In genomic region chr15:51833782-51834181, GRCh38 we compare ENCODE assay signal across 25 cellular contexts. TPM values are rescaled to one million over a fixed set of nuclear protein-coding genes. Genes with fewer than 3 reads are reported as not detected.
A peak's percentile ranks its signal among the peaks of the same experiment; 100 is the strongest.
DNase-seq lines count a peak whose midpoint lies in the region; ATAC-seq and TF ChIP-seq lines count a peak whose summit lies in the region.
"Had no signal": no experiment of that assay in that cellular context is flagged by ENCODE, and none has a peak within 500 bp of the region (broad histone marks: within the 10 kb centered on the region; RNA-seq: fewer than 3 reads in every experiment).

No MANE protein-coding gene starts in this region.

- H3K9me3 Mint-ChIP-seq in activated CD8-positive, alpha-beta T cell treated with anti-CD3 and anti-CD28 coated beads for 36 hours: no peaks in the 10 kb centered on the region
- H3K9me3 Mint-ChIP-seq in activated CD8-positive, alpha-beta T cell treated with anti-CD3 and anti-CD28 coated beads, Interleukin-2, amount 10 ng/mL, durations not matched to agents 7 days and 5 days (ENCODE audit: insufficient read depth): no peaks in the 10 kb centered on the region
- H3K9me3 Mint-ChIP-seq in CD4-positive, CD25-positive, alpha-beta regulatory T cell: no peaks in the 10 kb centered on the region
- H3K9me3 Mint-ChIP-seq in central memory CD8-positive, alpha-beta T cell: no peaks in the 10 kb centered on the region
- no peaks in the 10 kb centered on the region for H3K9me3 Mint-ChIP-seq in immature natural killer cell
- H3K9me3 Mint-ChIP-seq: dendritic cell treated with granulocyte-macrophage colony-stimulating factor and Interleukin-4, amounts not matched to agents 40 ng/mL and 50 ng/mL, for 4 days; GM23338; mesothelial cell of epicardium; nephron had no signal

- POLR2A ChIA-PET in activated CD8-positive, alpha-beta T cell treated with anti-CD3 and anti-CD28 coated beads for 36 hours (lab: Charles Lee): interaction anchor here (0.8 kb wide), 1 partner anchor 9 kb away, joined by 3 read pairs; no protein-coding TSS in a partner anchor
- POLR2A ChIA-PET in activated CD8-positive, alpha-beta T cell treated with anti-CD3 and anti-CD28 coated beads, Interleukin-2, amount 10 ng/mL, durations not matched to agents 7 days and 5 days (lab: Charles Lee): no interaction called here
- POLR2A ChIA-PET in PC-3 (lab: Charles Lee; ENCODE audit: unreplicated experiment): interaction anchor here (0.7 kb wide), 1 partner anchor 957 kb away, joined by 3 read pairs; no protein-coding TSS in a partner anchor

- H3K4me3 ChIP-seq in CD4-positive, CD25-positive, alpha-beta regulatory T cell (ENCODE audit: low read depth, low read length): peak overlapping the region; percentile 65
- H3K4me3 ChIP-seq in PC-3 (ENCODE audit: low read length): peak overlapping the region; percentile 40
- H3K4me3 ChIP-seq: cardiac muscle cell, GM23338, left lung, suprapubic skin, uterus had no signal

- no peak overlapping the region for H3K27ac Mint-ChIP-seq in activated CD8-positive, alpha-beta T cell treated with anti-CD3 and anti-CD28 coated beads for 36 hours
- H3K27ac Mint-ChIP-seq in activated CD8-positive, alpha-beta T cell treated with anti-CD3 and anti-CD28 coated beads, Interleukin-2, amount 10 ng/mL, durations not matched to agents 7 days and 5 days: no peak overlapping the region
- peak overlapping the region in 1 of 3 donors; percentile 33 for H3K27ac Mint-ChIP-seq in CD4-positive, CD25-positive, alpha-beta regulatory T cell
- no peak overlapping the region for H3K27ac Mint-ChIP-seq in central memory CD8-positive, alpha-beta T cell (ENCODE audit: low read depth)
- no peak overlapping the region for H3K27ac Mint-ChIP-seq in immature natural killer cell
- H3K27ac Mint-ChIP-seq: dendritic cell treated with granulocyte-macrophage colony-stimulating factor and Interleukin-4, amounts not matched to agents 40 ng/mL and 50 ng/mL, for 4 days; GM23338; mesothelial cell of epicardium; nephron had no signal

- H3K27me3 ChIP-seq in CD4-positive, CD25-positive, alpha-beta regulatory T cell (ENCODE audit: control insufficient read depth, insufficient read depth, low read length): no peaks in the 10 kb centered on the region
- H3K27me3 ChIP-seq in PC-3 (ENCODE audit: low read length): no peaks in the 10 kb centered on the region
- H3K27me3 ChIP-seq: cardiac muscle cell, left lung, suprapubic skin, uterus had no signal

- H3K27me3 Mint-ChIP-seq in activated CD8-positive, alpha-beta T cell treated with anti-CD3 and anti-CD28 coated beads for 36 hours: no peaks in the 10 kb centered on the region
- no peaks in the 10 kb centered on the region for H3K27me3 Mint-ChIP-seq in activated CD8-positive, alpha-beta T cell treated with anti-CD3 and anti-CD28 coated beads, Interleukin-2, amount 10 ng/mL, durations not matched to agents 7 days and 5 days (ENCODE audit: low read depth)
- peaks cover 4% of the 10 kb centered on the region for H3K27me3 Mint-ChIP-seq in CD4-positive, CD25-positive, alpha-beta regulatory T cell
- H3K27me3 Mint-ChIP-seq in central memory CD8-positive, alpha-beta T cell: no peaks in the 10 kb centered on the region
- H3K27me3 Mint-ChIP-seq in immature natural killer cell (ENCODE audit: low read depth in 3 of 3): peaks cover 0 to 4% (median 3%) of the 10 kb centered on the region in 3 donors
- H3K27me3 Mint-ChIP-seq: dendritic cell treated with granulocyte-macrophage colony-stimulating factor and Interleukin-4, amounts not matched to agents 40 ng/mL and 50 ng/mL, for 4 days had no signal

- no peaks in the 10 kb centered on the region for H3K9me3 ChIP-seq in CD4-positive, CD25-positive, alpha-beta regulatory T cell (ENCODE audit: control insufficient read depth in 2 of 2, low read length in 2 of 2)
- no peaks in the 10 kb centered on the region for H3K9me3 ChIP-seq in PC-3 (ENCODE audit: low read length)
- H3K9me3 ChIP-seq: left lung, suprapubic skin, uterus had no signal

- no TSS peak for BruUV-seq in PC-3 (replicated peaks; lab: Mats Ljungman, UMichigan)

- H3K4me1 ChIP-seq in CD4-positive, CD25-positive, alpha-beta regulatory T cell (ENCODE audit: control insufficient read depth, insufficient read depth, low read length, poor library complexity, severe bottlenecking): peaks cover 63% of the 10 kb centered on the region
- H3K4me1 ChIP-seq in PC-3 (ENCODE audit: insufficient read depth, low read length): peaks cover 42% of the 10 kb centered on the region

- H3K4me1 Mint-ChIP-seq in activated CD8-positive, alpha-beta T cell treated with anti-CD3 and anti-CD28 coated beads for 36 hours (ENCODE audit: low read depth): peaks cover 65% of the 10 kb centered on the region
- H3K4me1 Mint-ChIP-seq in activated CD8-positive, alpha-beta T cell treated with anti-CD3 and anti-CD28 coated beads, Interleukin-2, amount 10 ng/mL, durations not matched to agents 7 days and 5 days (ENCODE audit: low read depth): peaks cover 69% of the 10 kb centered on the region
- H3K4me1 Mint-ChIP-seq in CD4-positive, CD25-positive, alpha-beta regulatory T cell: peaks cover 60 to 90% (median 72%) of the 10 kb centered on the region in 4 donors
- H3K4me1 Mint-ChIP-seq in central memory CD8-positive, alpha-beta T cell: peaks cover 84% of the 10 kb centered on the region
- peaks cover 77 to 91% of the 10 kb centered on the region in 2 donors for H3K4me1 Mint-ChIP-seq in immature natural killer cell

- H3K4me2 ChIP-seq in PC-3 (ENCODE audit: low read length): peak overlapping the region; percentile 70
- H3K4me2 ChIP-seq: GM23338 had no signal

- no peak for TF ChIP-seq CTCF in activated CD8-positive, alpha-beta T cell treated with anti-CD3 and anti-CD28 coated beads for 36 hours (IDR thresholded peaks at IDR 0.05)
- no peak for TF ChIP-seq CTCF in PC-3 (conservative IDR thresholded peaks at IDR 0.05; ENCODE audit: low read depth, low read length)

- intact Hi-C loops in activated CD8-positive, alpha-beta T cell treated with anti-CD3 and anti-CD28 coated beads for 36 hours (cut with micrococcal nuclease): loop anchor here (5.0 kb wide), 1 partner anchor 51 kb away; no protein-coding TSS in a partner anchor
- intact Hi-C loops in PC-3 (cut with micrococcal nuclease): loop anchor here (5.0 kb wide), 1 partner anchor 36 kb away; no protein-coding TSS in a partner anchor

- peak; percentile 10 for ATAC-seq in activated CD8-positive, alpha-beta T cell treated with anti-CD3 and anti-CD28 coated beads for 36 hours
- no peak for ATAC-seq in activated CD8-positive, alpha-beta T cell treated with anti-CD3 and anti-CD28 coated beads, Interleukin-2, amount 10 ng/mL, durations not matched to agents 7 days and 5 days
- ATAC-seq in CD4-positive, CD25-positive, alpha-beta regulatory T cell (ENCODE audit: low read depth in 2 of 2): no peak
- ATAC-seq in PC-3: peak; percentile 41
- no peak for ATAC-seq in central memory CD8-positive, alpha-beta T cell (replicated peaks; ENCODE audit: extremely low read depth, poor library complexity, severe bottlenecking)
- ATAC-seq: GM23338, left lung, sciatic nerve had no signal

- DNase-seq in activated CD8-positive, alpha-beta T cell treated with anti-CD3 and anti-CD28 coated beads for 36 hours: no peak
- no peak for DNase-seq in activated CD8-positive, alpha-beta T cell treated with anti-CD3 and anti-CD28 coated beads, Interleukin-2, amount 10 ng/mL, durations not matched to agents 7 days and 5 days
- DNase-seq in CD4-positive, CD25-positive, alpha-beta regulatory T cell: peak in 1 of 3 donors; percentile 44
- peak; percentile 42 for DNase-seq in PC-3
- no peak for DNase-seq in central memory CD8-positive, alpha-beta T cell (ENCODE audit: low spot score in 2 of 2)
- DNase-seq in immature natural killer cell: no peak
- DNase-seq in pons (ENCODE audit: low spot score): no peak
- DNase-seq in AG08395 (ENCODE audit: low spot score): no peak
- DNase-seq: ACHN; activated CD4-positive, alpha-beta T cell treated with anti-CD3 and anti-CD28 coated beads, Interleukin-2, amount 50 U/mL, for 4 hours; amniotic stem cell; C1 segment of cervical spinal cord; Kasumi-1; left lung; NCI-H2081; posterior cingulate gyrus; SIG-M5; uterus had no signal

- H2AFZ ChIP-seq in PC-3 (ENCODE audit: low read length): no peak overlapping the region
- H2AFZ ChIP-seq: GM23338 had no signal

- no peak overlapping the region for H3K27ac ChIP-seq in CD4-positive, CD25-positive, alpha-beta regulatory T cell (ENCODE audit: insufficient read depth, low read length, poor library complexity, severe bottlenecking)
- peak overlapping the region; percentile 12; the same call in 1 of the 2 replicates for H3K27ac ChIP-seq in PC-3 (ENCODE audit: low read length)
- H3K27ac ChIP-seq: cardiac muscle cell, left lung, suprapubic skin, uterus had no signal

- H3K9ac ChIP-seq in PC-3 (ENCODE audit: low read length): no peak overlapping the region

- H3K79me2 ChIP-seq in PC-3 (ENCODE audit: low read length): peaks cover 93% of the 10 kb centered on the region

- no peaks in the 10 kb centered on the region for H3K9me2 ChIP-seq in PC-3 (replicated peaks; ENCODE audit: low read length)

- peaks cover 10% of the 10 kb centered on the region for H3F3A ChIP-seq in PC-3 (ENCODE audit: low read length, unreplicated experiment)

- peaks cover 8% of the 10 kb centered on the region for H3K36me3 Mint-ChIP-seq in activated CD8-positive, alpha-beta T cell treated with anti-CD3 and anti-CD28 coated beads for 36 hours (ENCODE audit: low read depth)
- peaks cover 14% of the 10 kb centered on the region for H3K36me3 Mint-ChIP-seq in activated CD8-positive, alpha-beta T cell treated with anti-CD3 and anti-CD28 coated beads, Interleukin-2, amount 10 ng/mL, durations not matched to agents 7 days and 5 days (ENCODE audit: low read depth)
- H3K36me3 Mint-ChIP-seq in CD4-positive, CD25-positive, alpha-beta regulatory T cell: no peaks in the 10 kb centered on the region
- peaks cover 9% of the 10 kb centered on the region for H3K36me3 Mint-ChIP-seq in central memory CD8-positive, alpha-beta T cell (ENCODE audit: insufficient read depth)
- H3K36me3 Mint-ChIP-seq in immature natural killer cell: no peaks in the 10 kb centered on the region
- H3K36me3 Mint-ChIP-seq: mesothelial cell of epicardium had no signal

- H4K20me1 ChIP-seq in PC-3 (ENCODE audit: low read length): peaks cover 48% of the 10 kb centered on the region

- H3K36me3 ChIP-seq in CD4-positive, CD25-positive, alpha-beta regulatory T cell (ENCODE audit: control insufficient read depth, insufficient read depth, low read length): no peaks in the 10 kb centered on the region
- no peaks in the 10 kb centered on the region for H3K36me3 ChIP-seq in PC-3 (ENCODE audit: low read depth, low read length)
- H3K36me3 ChIP-seq: cardiac muscle cell, left lung, suprapubic skin, uterus had no signal

- no peak overlapping the region for H3K4me3 Mint-ChIP-seq in activated CD8-positive, alpha-beta T cell treated with anti-CD3 and anti-CD28 coated beads for 36 hours
- H3K4me3 Mint-ChIP-seq in activated CD8-positive, alpha-beta T cell treated with anti-CD3 and anti-CD28 coated beads, Interleukin-2, amount 10 ng/mL, durations not matched to agents 7 days and 5 days: no peak overlapping the region
- H3K4me3 Mint-ChIP-seq in CD4-positive, CD25-positive, alpha-beta regulatory T cell: peak overlapping the region; percentile 60 to 84 (median 78)
- peak overlapping the region; percentile 18 for H3K4me3 Mint-ChIP-seq in central memory CD8-positive, alpha-beta T cell
- no peak overlapping the region for H3K4me3 Mint-ChIP-seq in immature natural killer cell
- H3K4me3 Mint-ChIP-seq: GM23338, mesothelial cell of epicardium, nephron had no signal

- CTCF ChIA-PET in activated CD8-positive, alpha-beta T cell treated with anti-CD3 and anti-CD28 coated beads for 36 hours (lab: Charles Lee): interaction anchor here (1.3 to 1.5 kb wide), 2 partner anchors 9 to 20 kb away, joined by 3 read pairs; no protein-coding TSS in a partner anchor
- CTCF ChIA-PET in activated CD8-positive, alpha-beta T cell treated with anti-CD3 and anti-CD28 coated beads, Interleukin-2, amount 10 ng/mL, durations not matched to agents 7 days and 5 days (lab: Charles Lee): interaction anchor here (2.0 kb wide), 1 partner anchor 58 kb away, joined by 8 read pairs; no protein-coding TSS in a partner anchor
- CTCF ChIA-PET in PC-3 (lab: Charles Lee): no interaction called here

RNA-seq across cellular contexts. Expression of gene TMOD3, which starts 4.3 kb away (rescaled TPM):
- total RNA-seq in activated CD8-positive, alpha-beta T cell treated with anti-CD3 and anti-CD28 coated beads for 36 hours: 10 to 100 TPM; 53.6 to 59.2 TPM
- 10 to 100 TPM; 73.8 to 74.1 TPM for total RNA-seq in activated CD8-positive, alpha-beta T cell treated with anti-CD3 and anti-CD28 coated beads, Interleukin-2, amount 10 ng/mL, durations not matched to agents 7 days and 5 days
- 68.2 TPM for total RNA-seq in CD4-positive, CD25-positive, alpha-beta regulatory T cell
- polyA plus RNA-seq in CD4-positive, CD25-positive, alpha-beta regulatory T cell: 10 to 100 TPM; 28.3 to 41.2 (median 32.5) TPM
- 35.5 and 43.9 TPM in 2 replicates for total RNA-seq in PC-3 (2014; rRNA removed)
- polyA plus RNA-seq in immature natural killer cell: 10 to 100 TPM; 28.9 to 50.9 (median 38.7) TPM

Comparison
In these comparisons a context has a peak if more than half of its experiments do, and no peak if none do; other contexts are left out.
1. ATAC-seq: peak in activated CD8-positive, alpha-beta T cell treated with anti-CD3 and anti-CD28 coated beads for 36 hours (single experiment) and PC-3 (single experiment); none in activated CD8-positive, alpha-beta T cell treated with anti-CD3 and anti-CD28 coated beads, Interleukin-2, amount 10 ng/mL, durations not matched to agents 7 days and 5 days (single experiment), CD4-positive, CD25-positive, alpha-beta regulatory T cell (0 of 2) and central memory CD8-positive, alpha-beta T cell (single experiment).
2. H3K4me3 Mint-ChIP-seq: peak in CD4-positive, CD25-positive, alpha-beta regulatory T cell (4 of 4) and central memory CD8-positive, alpha-beta T cell (single experiment); none in activated CD8-positive, alpha-beta T cell treated with anti-CD3 and anti-CD28 coated beads for 36 hours (single experiment), activated CD8-positive, alpha-beta T cell treated with anti-CD3 and anti-CD28 coated beads, Interleukin-2, amount 10 ng/mL, durations not matched to agents 7 days and 5 days (single experiment) and immature natural killer cell (0 of 5).